In the genomic region with DNA sequence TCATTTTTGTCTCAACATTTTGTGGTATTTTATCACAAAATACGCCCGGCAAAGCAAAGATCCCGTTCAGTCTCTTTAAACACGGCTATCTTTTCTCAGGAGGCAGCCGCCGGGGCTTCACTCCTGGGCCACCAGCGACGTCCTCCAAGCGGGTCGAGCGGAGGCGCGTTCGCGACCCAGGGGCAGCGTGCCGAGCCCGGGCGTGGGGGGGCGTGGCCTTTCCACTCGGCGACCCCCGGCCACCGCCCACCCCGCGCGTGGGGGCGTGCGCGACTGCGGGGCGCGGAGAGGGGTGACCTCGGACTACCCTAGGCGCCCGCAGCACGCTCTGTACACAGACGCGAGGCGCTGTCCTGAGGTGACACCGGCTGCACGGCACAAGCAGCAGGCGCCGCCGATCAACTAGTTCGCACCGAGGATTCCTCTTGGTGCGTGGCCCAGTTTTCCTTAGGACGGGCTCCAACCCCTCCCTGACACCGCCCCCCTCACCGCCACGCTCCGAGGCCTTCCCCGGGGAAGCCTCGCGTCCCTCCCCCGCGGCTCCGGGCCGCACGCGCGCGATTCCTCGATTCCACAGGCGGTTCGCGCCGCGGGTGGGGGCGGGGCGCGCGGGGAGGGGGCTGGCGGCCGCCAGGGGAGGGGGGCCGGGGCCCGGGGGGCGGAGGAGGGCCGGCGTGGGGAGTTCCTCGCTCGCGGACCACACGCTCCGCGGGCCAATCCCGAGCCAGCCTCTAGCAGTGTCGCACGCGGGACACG, we compare ENCODE assay signal across 1 cellular context.
A peak's percentile ranks its signal among the peaks of the same experiment; 100 is the strongest.
TF ChIP-seq lines count a peak whose summit lies in the region.

No MANE protein-coding gene starts in this region.

TF ChIP-seq in HEK293, 187 proteins besides CTCF, POLR2A, EP300 and RAD21 (continued from another document):
- 0 out of 2 replicates have a peak, but pooled peaks have one; percentile 43 for TF ChIP-seq ZNF785 (tag by site-specific recombination; IDR thresholded peaks at IDR 0.05)
- TF ChIP-seq SCRT2 (tag by site-specific recombination; IDR thresholded peaks at IDR 0.05), result peak; percentile 87
- TF ChIP-seq ZNF548 (tag by site-specific recombination; IDR thresholded peaks at IDR 0.05), result no peak
- no peak for TF ChIP-seq ZNF239 (tag by site-specific recombination; IDR thresholded peaks at IDR 0.05)
- TF ChIP-seq, protein P1, sequence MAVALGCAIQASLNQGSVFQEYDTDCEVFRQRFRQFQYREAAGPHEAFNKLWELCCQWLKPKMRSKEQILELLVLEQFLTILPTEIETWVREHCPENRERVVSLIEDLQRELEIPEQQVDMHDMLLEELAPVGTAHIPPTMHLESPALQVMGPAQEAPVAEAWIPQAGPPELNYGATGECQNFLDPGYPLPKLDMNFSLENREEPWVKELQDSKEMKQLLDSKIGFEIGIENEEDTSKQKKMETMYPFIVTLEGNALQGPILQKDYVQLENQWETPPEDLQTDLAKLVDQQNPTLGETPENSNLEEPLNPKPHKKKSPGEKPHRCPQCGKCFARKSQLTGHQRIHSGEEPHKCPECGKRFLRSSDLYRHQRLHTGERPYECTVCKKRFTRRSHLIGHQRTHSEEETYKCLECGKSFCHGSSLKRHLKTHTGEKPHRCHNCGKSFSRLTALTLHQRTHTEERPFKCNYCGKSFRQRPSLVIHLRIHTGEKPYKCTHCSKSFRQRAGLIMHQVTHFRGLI (tag by site-specific recombination; IDR thresholded peaks at IDR 0.05), result no peak
- TF ChIP-seq KLF10 (tag by site-specific recombination; IDR thresholded peaks at IDR 0.05), result peak; percentile 67
- 0 out of 2 replicates have a peak, but pooled peaks have one; percentile 68 for TF ChIP-seq ZSCAN30 (tag by site-specific recombination; IDR thresholded peaks at IDR 0.05)
- TF ChIP-seq, protein P2, sequence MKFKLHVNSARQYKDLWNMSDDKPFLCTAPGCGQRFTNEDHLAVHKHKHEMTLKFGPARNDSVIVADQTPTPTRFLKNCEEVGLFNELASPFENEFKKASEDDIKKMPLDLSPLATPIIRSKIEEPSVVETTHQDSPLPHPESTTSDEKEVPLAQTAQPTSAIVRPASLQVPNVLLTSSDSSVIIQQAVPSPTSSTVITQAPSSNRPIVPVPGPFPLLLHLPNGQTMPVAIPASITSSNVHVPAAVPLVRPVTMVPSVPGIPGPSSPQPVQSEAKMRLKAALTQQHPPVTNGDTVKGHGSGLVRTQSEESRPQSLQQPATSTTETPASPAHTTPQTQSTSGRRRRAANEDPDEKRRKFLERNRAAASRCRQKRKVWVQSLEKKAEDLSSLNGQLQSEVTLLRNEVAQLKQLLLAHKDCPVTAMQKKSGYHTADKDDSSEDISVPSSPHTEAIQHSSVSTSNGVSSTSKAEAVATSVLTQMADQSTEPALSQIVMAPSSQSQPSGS (tag by site-specific recombination; IDR thresholded peaks at IDR 0.05; ENCODE audit: low read depth), result no peak
- TF ChIP-seq, protein P3, sequence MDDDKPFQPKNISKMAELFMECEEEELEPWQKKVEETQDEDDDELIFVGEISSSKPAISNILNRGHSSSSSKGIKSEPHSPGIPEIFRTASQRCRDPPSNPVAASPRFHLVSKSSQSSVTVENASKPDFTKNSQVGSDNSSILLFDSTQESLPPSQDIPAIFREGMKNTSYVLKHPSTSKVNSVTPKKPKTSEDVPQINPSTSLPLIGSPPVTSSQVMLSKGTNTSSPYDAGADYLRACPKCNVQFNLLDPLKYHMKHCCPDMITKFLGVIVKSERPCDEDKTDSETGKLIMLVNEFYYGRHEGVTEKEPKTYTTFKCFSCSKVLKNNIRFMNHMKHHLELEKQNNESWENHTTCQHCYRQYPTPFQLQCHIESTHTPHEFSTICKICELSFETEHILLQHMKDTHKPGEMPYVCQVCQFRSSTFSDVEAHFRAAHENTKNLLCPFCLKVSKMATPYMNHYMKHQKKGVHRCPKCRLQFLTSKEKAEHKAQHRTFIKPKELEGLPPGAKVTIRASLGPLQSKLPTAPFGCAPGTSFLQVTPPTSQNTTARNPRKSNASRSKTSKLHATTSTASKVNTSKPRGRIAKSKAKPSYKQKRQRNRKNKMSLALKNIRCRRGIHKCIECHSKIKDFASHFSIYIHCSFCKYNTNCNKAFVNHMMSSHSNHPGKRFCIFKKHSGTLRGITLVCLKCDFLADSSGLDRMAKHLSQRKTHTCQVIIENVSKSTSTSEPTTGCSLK (tag by site-specific recombination; IDR thresholded peaks at IDR 0.05), result no peak
- TF ChIP-seq ZBTB8A (tag by site-specific recombination; IDR thresholded peaks at IDR 0.05), result peak; percentile 19
- no peak for TF ChIP-seq ZNF133 (tag by site-specific recombination; IDR thresholded peaks at IDR 0.05)
- peak; percentile 68 for TF ChIP-seq ZFHX2 (tag by site-specific recombination; conservative IDR thresholded peaks at IDR 0.05)
- TF ChIP-seq ZNF792 (tag by site-specific recombination; IDR thresholded peaks at IDR 0.05), result 0 out of 2 replicates have a peak, but pooled peaks have one; percentile 58
- TF ChIP-seq ZNF311 (tag by site-specific recombination; IDR thresholded peaks at IDR 0.05; ENCODE audit: borderline replicate concordance), result no peak
- TF ChIP-seq GLIS2 (tag by site-specific recombination; IDR thresholded peaks at IDR 0.05), result peak; percentile 74
- TF ChIP-seq KLF9 (tag by site-specific recombination; IDR thresholded peaks at IDR 0.05; ENCODE audit: low read depth), result peak; percentile 87
- TF ChIP-seq SCRT1 (tag by site-specific recombination; IDR thresholded peaks at IDR 0.05; ENCODE audit: borderline replicate concordance), result 0 out of 2 replicates have a peak, but pooled peaks have one; percentile 28
- peak; percentile 48; the same call in 1 of the 2 replicates for TF ChIP-seq BCL11B (tag by site-specific recombination; IDR thresholded peaks at IDR 0.05; ENCODE audit: low read depth)
TF ChIP-seq in HEK293: peak in this region for 20.
